In genomic region chr10:93357680-93358079, GRCh38 we compare ENCODE assay signal across 8 cellular contexts.
A peak's percentile ranks its signal among the peaks of the same experiment; 100 is the strongest.
DNase-seq lines count a peak whose midpoint lies in the region; ATAC-seq, FAIRE-seq and TF ChIP-seq lines count a peak whose summit lies in the region.

No MANE protein-coding gene starts in this region.

- peak; percentile 35 for FAIRE-seq in endothelial cell of umbilical vein (lab: Jason Lieb, UNC)

- H2AFZ ChIP-seq in endothelial cell of umbilical vein (ENCODE audit: low read depth, low read length) (no peak overlapping the region), parathyroid adenoma (no peak overlapping the region)

- no peaks in the 10 kb centered on the region for H4K20me1 ChIP-seq in endothelial cell of umbilical vein (replicated peaks; ENCODE audit: control insufficient read depth, extremely low read depth, insufficient read depth, low read length)

- ATAC-seq in omental fat pad (ENCODE audit: low FRiP score) (no peak), HG02588 (IDR thresholded peaks at IDR 0.05; ENCODE audit: unreplicated experiment) (no peak)

- POLR2A ChIA-PET in endothelial cell of umbilical vein (lab: Charles Lee), result no interaction called here

- H3K4me3 ChIP-seq in HL-60 (replicated peaks; ENCODE audit: insufficient read depth, low read length) (no peak overlapping the region), endothelial cell of umbilical vein (replicated peaks in 1 of 3; ENCODE audit: insufficient read depth in 1 of 3, low read depth in 1 of 3, low read length in 3 of 3) (no peak overlapping the region), parathyroid adenoma (ENCODE audit: low read depth, low read length) (no peak overlapping the region)

- H3K27ac ChIP-seq in HL-60 (replicated peaks) (no peak overlapping the region), endothelial cell of umbilical vein (ENCODE audit: insufficient read depth, low read depth, low read length) (no peak overlapping the region), parathyroid adenoma (no peak overlapping the region)

- peak; percentile 38 for DNase-seq in DMS53 treated with DMSO at 0.1 percent for 48 hours (lab: John Stamatoyannopoulos, UW; ENCODE audit: unreplicated experiment)
- peak in 1 of 2 experiments; percentile 23 for DNase-seq in HL-60 (ENCODE audit: low read depth in 1 of 2, low spot score in 1 of 2)
- DNase-seq in RPMI7951 (ENCODE audit: low read depth), result peak; percentile 34
- DNase-seq in endothelial cell of umbilical vein (ENCODE audit: low read depth, low spot score), result peak; percentile 51
- DNase-seq in omental fat pad (ENCODE audit: low spot score), result no peak
- DNase-seq in activated effector memory CD4-positive, alpha-beta T cell treated with Interleukin-2 at 50 U/mL for 16 hours, result no peak

- no peaks in the 10 kb centered on the region for H3K79me2 ChIP-seq in endothelial cell of umbilical vein (ENCODE audit: control insufficient read depth, insufficient read depth, low read length)
- no peaks in the 10 kb centered on the region for H3K79me2 ChIP-seq in parathyroid adenoma

- H3K4me2 ChIP-seq in endothelial cell of umbilical vein (ENCODE audit: insufficient read depth, low read length) (no peak overlapping the region), parathyroid adenoma (ENCODE audit: low read length) (no peak overlapping the region)

- no peaks in the 10 kb centered on the region for H3K9me3 ChIP-seq in endothelial cell of umbilical vein (replicated peaks; ENCODE audit: control insufficient read depth, insufficient read depth, low read length)
- no peaks in the 10 kb centered on the region for H3K9me3 ChIP-seq in parathyroid adenoma (ENCODE audit: control insufficient read depth, low read length)

- intact Hi-C loops in endothelial cell of umbilical vein (cut with micrococcal nuclease), result loop anchor here (1.0 kb wide), 1 partner anchor 154 kb away; no protein-coding TSS in a partner anchor

- H3K4me1 ChIP-seq in endothelial cell of umbilical vein (ENCODE audit: control insufficient read depth, extremely low read depth, insufficient read depth, low read length), result no peaks in the 10 kb centered on the region
- no peaks in the 10 kb centered on the region for H3K4me1 ChIP-seq in parathyroid adenoma

- dilution Hi-C loops in endothelial cell of umbilical vein (cut with MboI; ENCODE audit: extremely low pct_ligation_motif_present, low sequenced_read_pairs), result no loop called here

- peak; percentile 30 for TF ChIP-seq CTCF in HL-60 (IDR thresholded peaks at IDR 0.05; ENCODE audit: insufficient read depth, low read length)
- peak; percentile 36 to 43 for TF ChIP-seq CTCF in endothelial cell of umbilical vein (IDR thresholded peaks at IDR 0.05; ENCODE audit: extremely low read depth in 1 of 2, insufficient read depth in 1 of 2, low read depth in 1 of 2, low read length in 2 of 2)
- peak; percentile 32 for TF ChIP-seq CTCF in parathyroid adenoma (IDR thresholded peaks at IDR 0.05)
- no peak for TF ChIP-seq CTCF in omental fat pad (IDR thresholded peaks at IDR 0.05)

- H3K9ac ChIP-seq in endothelial cell of umbilical vein (replicated peaks; ENCODE audit: extremely low read depth, insufficient read depth, low read length) (no peak overlapping the region), parathyroid adenoma (no peak overlapping the region)

- no TSS peak for BruUV-seq in endothelial cell of umbilical vein (replicated peaks; lab: Mats Ljungman, UMichigan)

- TF ChIP-seq POLR2A in endothelial cell of umbilical vein (IDR thresholded peaks at IDR 0.05; ENCODE audit: low read depth, low read length), result no peak

- CTCF ChIA-PET in endothelial cell of umbilical vein (lab: Charles Lee), result interaction anchor here (0.6 to 2.9 kb wide), 13 partner anchors 10 to 278 kb away, joined by 3 to 20 read pairs (median 3); partner anchors contain the start of gene MYOF

- no peaks in the 10 kb centered on the region for H3K9me1 ChIP-seq in endothelial cell of umbilical vein (replicated peaks; ENCODE audit: control insufficient read depth, extremely low read depth, insufficient read depth, low read length)

- peaks cover 48 to 52% of the 10 kb centered on the region in 2 experiments for H3K36me3 ChIP-seq in endothelial cell of umbilical vein (ENCODE audit: control insufficient read depth in 2 of 2, extremely low read depth in 1 of 2, insufficient read depth in 2 of 2, low read length in 2 of 2)
- no peaks in the 10 kb centered on the region for H3K36me3 ChIP-seq in parathyroid adenoma (ENCODE audit: control insufficient read depth, insufficient read depth, low read length)

- H3K27me3 ChIP-seq in HL-60 (ENCODE audit: insufficient read depth, poor library complexity, severe bottlenecking) (peaks cover 11% of the 10 kb centered on the region), endothelial cell of umbilical vein (ENCODE audit: control insufficient read depth in 2 of 2, insufficient read depth in 2 of 2, low read length in 2 of 2) (no peaks in the 10 kb centered on the region), parathyroid adenoma (ENCODE audit: control insufficient read depth, insufficient read depth, low read length) (no peaks in the 10 kb centered on the region)

TF ChIP-seq in endothelial cell of umbilical vein, 7 proteins besides CTCF, POLR2A, EP300 and RAD21:
- TF ChIP-seq MYC (IDR thresholded peaks at IDR 0.05; ENCODE audit: low read depth, low read length) (no peak), GATA2 (IDR thresholded peaks at IDR 0.05; ENCODE audit: insufficient read depth, insufficient read length, low read depth, low read length) (no peak), JUN (IDR thresholded peaks at IDR 0.05; ENCODE audit: borderline replicate concordance, insufficient read depth, insufficient read length, low read depth) (no peak), FOS (IDR thresholded peaks at IDR 0.05; ENCODE audit: borderline replicate concordance, insufficient read depth, low read length) (no peak), EZH2 (IDR thresholded peaks at IDR 0.05; ENCODE audit: borderline replicate concordance, low read depth, low read length, severe bottlenecking) (no peak), MAX (IDR thresholded peaks at IDR 0.05; ENCODE audit: insufficient read depth, insufficient read length) (no peak), POLR2AphosphoS5 (IDR thresholded peaks at IDR 0.05; ENCODE audit: insufficient read depth, low read depth, low read length) (no peak)

Comparison
In these comparisons a context has a peak if more than half of its experiments do, and no peak if none do; other contexts are left out.
1. DNase-seq: peak in DMS53 treated with DMSO at 0.1 percent for 48 hours (single experiment), RPMI7951 (single experiment) and endothelial cell of umbilical vein (single experiment); none in omental fat pad (single experiment) and activated effector memory CD4-positive, alpha-beta T cell treated with Interleukin-2 at 50 U/mL for 16 hours (single experiment).
2. CTCF ChIP-seq: peak in HL-60 (single experiment), endothelial cell of umbilical vein (2 of 2) and parathyroid adenoma (single experiment); none in omental fat pad (0 of 3).